ENCODE assay signal across 1 cellular context in the genomic region with DNA sequence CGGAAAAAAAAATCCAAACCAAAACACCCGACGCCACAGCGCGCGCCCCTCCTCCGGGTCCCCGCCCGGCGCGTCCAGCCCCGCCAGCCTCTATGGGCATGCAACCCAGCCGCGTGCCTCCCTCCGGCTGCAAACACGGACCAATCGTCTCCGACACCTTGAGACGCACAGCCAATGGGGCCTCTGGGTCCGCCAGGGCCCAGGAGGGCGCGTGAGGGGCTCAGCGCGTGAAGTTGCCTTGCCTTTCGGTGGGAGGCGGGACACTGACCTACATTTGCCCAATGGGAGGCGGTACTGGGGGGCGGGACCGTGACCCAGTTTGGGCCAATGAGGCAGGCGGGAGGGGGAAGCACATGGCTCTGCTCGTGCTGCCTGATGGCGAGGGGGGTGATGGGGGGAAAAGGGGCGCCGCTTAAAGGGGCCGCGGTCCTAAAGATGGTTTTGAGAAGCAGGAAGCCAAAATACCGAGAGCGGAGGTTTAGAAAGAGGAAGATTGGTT.
TF ChIP-seq lines count a peak whose summit lies in the region.

No MANE protein-coding gene starts in this region.

TF ChIP-seq in HepG2, 621 proteins besides CTCF, POLR2A, EP300 and RAD21 (continued from another document and continues in another):
- TF ChIP-seq RFXANK (CRISPR knock-in tag; IDR thresholded peaks at IDR 0.05) (peak; percentile 74), SP140L (CRISPR knock-in tag; IDR thresholded peaks at IDR 0.05; ENCODE audit: borderline replicate concordance) (no peak), ETV5 (CRISPR knock-in tag; IDR thresholded peaks at IDR 0.05; ENCODE audit: borderline replicate concordance) (peak; percentile 32; the same call in 1 of the 2 replicates), U2AF1 (optimal IDR thresholded peaks at IDR 0.05; ENCODE audit: low read depth, low read length) (peak; percentile 24), ZBTB1 (CRISPR knock-in tag; IDR thresholded peaks at IDR 0.05; ENCODE audit: borderline replicate concordance) (no peak), ZNF775 (CRISPR knock-in tag; IDR thresholded peaks at IDR 0.05; ENCODE audit: borderline replicate concordance) (peak; percentile 55; the same call in 1 of the 2 replicates), MAZ (IDR thresholded peaks at IDR 0.05; ENCODE audit: borderline replicate concordance, low read depth, low read length) (peak; percentile 74; the same call in 1 of the 2 replicates), MAZ (CRISPR knock-in tag; IDR thresholded peaks at IDR 0.05; ENCODE audit: low read depth) (peak; percentile 87), ZNF780A (CRISPR knock-in tag; IDR thresholded peaks at IDR 0.05) (0 out of 2 replicates have a peak, but pooled peaks have one; percentile 62), ZNF329 (CRISPR knock-in tag; IDR thresholded peaks at IDR 0.05; ENCODE audit: low read depth) (no peak), ZKSCAN1 (IDR thresholded peaks at IDR 0.05; ENCODE audit: low read length) (no peak), HOXA7 (CRISPR knock-in tag; IDR thresholded peaks at IDR 0.05) (no peak), NBN (conservative IDR thresholded peaks at IDR 0.05) (no peak), ATF7-NPFF (CRISPR knock-in tag; IDR thresholded peaks at IDR 0.05; ENCODE audit: low read depth) (peak; percentile 96; the same call in 1 of the 2 replicates), MED8 (CRISPR knock-in tag; IDR thresholded peaks at IDR 0.05; ENCODE audit: insufficient replicate concordance) (peak; percentile 40), PRMT3 (CRISPR knock-in tag; IDR thresholded peaks at IDR 0.05; ENCODE audit: borderline replicate concordance, low read depth) (no peak), MXD4 (CRISPR knock-in tag; IDR thresholded peaks at IDR 0.05) (peak; percentile 82), SUZ12 (IDR thresholded peaks at IDR 0.05; ENCODE audit: low read depth, low read length) (no peak), ZBTB8A (CRISPR knock-in tag; IDR thresholded peaks at IDR 0.05; ENCODE audit: borderline replicate concordance, low read depth) (peak; percentile 97), KLF15 (CRISPR knock-in tag; IDR thresholded peaks at IDR 0.05; ENCODE audit: borderline replicate concordance) (no peak; the same call in 1 of the 2 replicates), POLR2AphosphoS5 (IDR thresholded peaks at IDR 0.05; ENCODE audit: low read depth, low read length) (no peak; the same call in 1 of the 2 replicates), GATAD1 (CRISPR knock-in tag; IDR thresholded peaks at IDR 0.05) (peak; percentile 71; the same call in 1 of the 2 replicates), HNRNPK (IDR thresholded peaks at IDR 0.05; ENCODE audit: low read depth, low read length, poor library complexity, severe bottlenecking) (no peak), FOXC1 (CRISPR knock-in tag; IDR thresholded peaks at IDR 0.05; ENCODE audit: borderline replicate concordance) (no peak; the same call in 1 of the 2 replicates), TEAD2 (CRISPR knock-in tag; IDR thresholded peaks at IDR 0.05) (no peak), ZNF124 (CRISPR knock-in tag; IDR thresholded peaks at IDR 0.05) (no peak), FOXO1 (CRISPR knock-in tag; IDR thresholded peaks at IDR 0.05) (no peak), AHR (CRISPR knock-in tag; IDR thresholded peaks at IDR 0.05) (no peak), HOXA5 (CRISPR knock-in tag; IDR thresholded peaks at IDR 0.05) (0 out of 2 replicates have a peak, but pooled peaks have one; percentile 52), ZSCAN30 (CRISPR knock-in tag; IDR thresholded peaks at IDR 0.05) (no peak; the same call in 1 of the 2 replicates)
- TF ChIP-seq, protein P1, sequence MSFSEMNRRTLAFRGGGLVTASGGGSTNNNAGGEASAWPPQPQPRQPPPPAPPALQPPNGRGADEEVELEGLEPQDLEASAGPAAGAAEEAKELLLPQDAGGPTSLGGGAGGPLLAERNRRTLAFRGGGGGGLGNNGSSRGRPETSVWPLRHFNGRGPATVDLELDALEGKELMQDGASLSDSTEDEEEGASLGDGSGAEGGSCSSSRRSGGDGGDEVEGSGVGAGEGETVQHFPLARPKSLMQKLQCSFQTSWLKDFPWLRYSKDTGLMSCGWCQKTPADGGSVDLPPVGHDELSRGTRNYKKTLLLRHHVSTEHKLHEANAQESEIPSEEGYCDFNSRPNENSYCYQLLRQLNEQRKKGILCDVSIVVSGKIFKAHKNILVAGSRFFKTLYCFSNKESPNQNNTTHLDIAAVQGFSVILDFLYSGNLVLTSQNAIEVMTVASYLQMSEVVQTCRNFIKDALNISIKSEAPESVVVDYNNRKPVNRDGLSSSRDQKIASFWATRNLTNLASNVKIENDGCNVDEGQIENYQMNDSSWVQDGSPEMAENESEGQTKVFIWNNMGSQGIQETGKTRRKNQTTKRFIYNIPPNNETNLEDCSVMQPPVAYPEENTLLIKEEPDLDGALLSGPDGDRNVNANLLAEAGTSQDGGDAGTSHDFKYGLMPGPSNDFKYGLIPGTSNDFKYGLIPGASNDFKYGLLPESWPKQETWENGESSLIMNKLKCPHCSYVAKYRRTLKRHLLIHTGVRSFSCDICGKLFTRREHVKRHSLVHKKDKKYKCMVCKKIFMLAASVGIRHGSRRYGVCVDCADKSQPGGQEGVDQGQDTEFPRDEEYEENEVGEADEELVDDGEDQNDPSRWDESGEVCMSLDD (CRISPR knock-in tag; IDR thresholded peaks at IDR 0.05; ENCODE audit: borderline replicate concordance), result no peak
- TF ChIP-seq, protein P2, sequence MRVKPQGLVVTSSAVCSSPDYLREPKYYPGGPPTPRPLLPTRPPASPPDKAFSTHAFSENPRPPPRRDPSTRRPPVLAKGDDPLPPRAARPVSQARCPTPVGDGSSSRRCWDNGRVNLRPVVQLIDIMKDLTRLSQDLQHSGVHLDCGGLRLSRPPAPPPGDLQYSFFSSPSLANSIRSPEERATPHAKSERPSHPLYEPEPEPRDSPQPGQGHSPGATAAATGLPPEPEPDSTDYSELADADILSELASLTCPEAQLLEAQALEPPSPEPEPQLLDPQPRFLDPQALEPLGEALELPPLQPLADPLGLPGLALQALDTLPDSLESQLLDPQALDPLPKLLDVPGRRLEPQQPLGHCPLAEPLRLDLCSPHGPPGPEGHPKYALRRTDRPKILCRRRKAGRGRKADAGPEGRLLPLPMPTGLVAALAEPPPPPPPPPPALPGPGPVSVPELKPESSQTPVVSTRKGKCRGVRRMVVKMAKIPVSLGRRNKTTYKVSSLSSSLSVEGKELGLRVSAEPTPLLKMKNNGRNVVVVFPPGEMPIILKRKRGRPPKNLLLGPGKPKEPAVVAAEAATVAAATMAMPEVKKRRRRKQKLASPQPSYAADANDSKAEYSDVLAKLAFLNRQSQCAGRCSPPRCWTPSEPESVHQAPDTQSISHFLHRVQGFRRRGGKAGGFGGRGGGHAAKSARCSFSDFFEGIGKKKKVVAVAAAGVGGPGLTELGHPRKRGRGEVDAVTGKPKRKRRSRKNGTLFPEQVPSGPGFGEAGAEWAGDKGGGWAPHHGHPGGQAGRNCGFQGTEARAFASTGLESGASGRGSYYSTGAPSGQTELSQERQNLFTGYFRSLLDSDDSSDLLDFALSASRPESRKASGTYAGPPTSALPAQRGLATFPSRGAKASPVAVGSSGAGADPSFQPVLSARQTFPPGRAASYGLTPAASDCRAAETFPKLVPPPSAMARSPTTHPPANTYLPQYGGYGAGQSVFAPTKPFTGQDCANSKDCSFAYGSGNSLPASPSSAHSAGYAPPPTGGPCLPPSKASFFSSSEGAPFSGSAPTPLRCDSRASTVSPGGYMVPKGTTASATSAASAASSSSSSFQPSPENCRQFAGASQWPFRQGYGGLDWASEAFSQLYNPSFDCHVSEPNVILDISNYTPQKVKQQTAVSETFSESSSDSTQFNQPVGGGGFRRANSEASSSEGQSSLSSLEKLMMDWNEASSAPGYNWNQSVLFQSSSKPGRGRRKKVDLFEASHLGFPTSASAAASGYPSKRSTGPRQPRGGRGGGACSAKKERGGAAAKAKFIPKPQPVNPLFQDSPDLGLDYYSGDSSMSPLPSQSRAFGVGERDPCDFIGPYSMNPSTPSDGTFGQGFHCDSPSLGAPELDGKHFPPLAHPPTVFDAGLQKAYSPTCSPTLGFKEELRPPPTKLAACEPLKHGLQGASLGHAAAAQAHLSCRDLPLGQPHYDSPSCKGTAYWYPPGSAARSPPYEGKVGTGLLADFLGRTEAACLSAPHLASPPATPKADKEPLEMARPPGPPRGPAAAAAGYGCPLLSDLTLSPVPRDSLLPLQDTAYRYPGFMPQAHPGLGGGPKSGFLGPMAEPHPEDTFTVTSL (CRISPR knock-in tag; IDR thresholded peaks at IDR 0.05; ENCODE audit: borderline replicate concordance), result no peak
- TF ChIP-seq, protein P3, sequence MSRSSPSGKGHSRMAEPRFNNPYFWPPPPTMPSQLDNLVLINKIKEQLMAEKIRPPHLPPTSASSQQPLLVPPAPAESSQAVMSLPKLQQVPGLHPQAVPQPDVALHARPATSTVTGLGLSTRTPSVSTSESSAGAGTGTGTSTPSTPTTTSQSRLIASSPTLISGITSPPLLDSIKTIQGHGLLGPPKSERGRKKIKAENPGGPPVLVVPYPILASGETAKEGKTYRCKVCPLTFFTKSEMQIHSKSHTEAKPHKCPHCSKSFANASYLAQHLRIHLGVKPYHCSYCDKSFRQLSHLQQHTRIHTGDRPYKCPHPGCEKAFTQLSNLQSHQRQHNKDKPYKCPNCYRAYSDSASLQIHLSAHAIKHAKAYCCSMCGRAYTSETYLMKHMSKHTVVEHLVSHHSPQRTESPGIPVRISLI (CRISPR knock-in tag; IDR thresholded peaks at IDR 0.05; ENCODE audit: borderline replicate concordance), result peak; percentile 86; the same call in 1 of the 2 replicates
- TF ChIP-seq, protein P4, sequence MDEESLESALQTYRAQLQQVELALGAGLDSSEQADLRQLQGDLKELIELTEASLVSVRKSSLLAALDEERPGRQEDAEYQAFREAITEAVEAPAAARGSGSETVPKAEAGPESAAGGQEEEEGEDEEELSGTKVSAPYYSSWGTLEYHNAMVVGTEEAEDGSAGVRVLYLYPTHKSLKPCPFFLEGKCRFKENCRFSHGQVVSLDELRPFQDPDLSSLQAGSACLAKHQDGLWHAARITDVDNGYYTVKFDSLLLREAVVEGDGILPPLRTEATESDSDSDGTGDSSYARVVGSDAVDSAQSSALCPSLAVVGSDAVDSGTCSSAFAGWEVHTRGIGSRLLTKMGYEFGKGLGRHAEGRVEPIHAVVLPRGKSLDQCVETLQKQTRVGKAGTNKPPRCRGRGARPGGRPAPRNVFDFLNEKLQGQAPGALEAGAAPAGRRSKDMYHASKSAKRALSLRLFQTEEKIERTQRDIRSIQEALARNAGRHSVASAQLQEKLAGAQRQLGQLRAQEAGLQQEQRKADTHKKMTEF (CRISPR knock-in tag; IDR thresholded peaks at IDR 0.05), result peak; percentile 91
- TF ChIP-seq, protein P5, sequence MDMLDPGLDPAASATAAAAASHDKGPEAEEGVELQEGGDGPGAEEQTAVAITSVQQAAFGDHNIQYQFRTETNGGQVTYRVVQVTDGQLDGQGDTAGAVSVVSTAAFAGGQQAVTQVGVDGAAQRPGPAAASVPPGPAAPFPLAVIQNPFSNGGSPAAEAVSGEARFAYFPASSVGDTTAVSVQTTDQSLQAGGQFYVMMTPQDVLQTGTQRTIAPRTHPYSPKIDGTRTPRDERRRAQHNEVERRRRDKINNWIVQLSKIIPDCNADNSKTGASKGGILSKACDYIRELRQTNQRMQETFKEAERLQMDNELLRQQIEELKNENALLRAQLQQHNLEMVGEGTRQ (IDR thresholded peaks at IDR 0.05; ENCODE audit: low read depth, low read length), result peak; percentile 51
- TF ChIP-seq, protein P5 (CRISPR knock-in tag; IDR thresholded peaks at IDR 0.05; ENCODE audit: borderline replicate concordance), result peak; percentile 65; the same call in 1 of the 2 replicates
- TF ChIP-seq, protein P6, sequence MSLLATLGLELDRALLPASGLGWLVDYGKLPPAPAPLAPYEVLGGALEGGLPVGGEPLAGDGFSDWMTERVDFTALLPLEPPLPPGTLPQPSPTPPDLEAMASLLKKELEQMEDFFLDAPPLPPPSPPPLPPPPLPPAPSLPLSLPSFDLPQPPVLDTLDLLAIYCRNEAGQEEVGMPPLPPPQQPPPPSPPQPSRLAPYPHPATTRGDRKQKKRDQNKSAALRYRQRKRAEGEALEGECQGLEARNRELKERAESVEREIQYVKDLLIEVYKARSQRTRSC (CRISPR knock-in tag; IDR thresholded peaks at IDR 0.05; ENCODE audit: low read depth), result peak; percentile 86
- TF ChIP-seq, protein P7, sequence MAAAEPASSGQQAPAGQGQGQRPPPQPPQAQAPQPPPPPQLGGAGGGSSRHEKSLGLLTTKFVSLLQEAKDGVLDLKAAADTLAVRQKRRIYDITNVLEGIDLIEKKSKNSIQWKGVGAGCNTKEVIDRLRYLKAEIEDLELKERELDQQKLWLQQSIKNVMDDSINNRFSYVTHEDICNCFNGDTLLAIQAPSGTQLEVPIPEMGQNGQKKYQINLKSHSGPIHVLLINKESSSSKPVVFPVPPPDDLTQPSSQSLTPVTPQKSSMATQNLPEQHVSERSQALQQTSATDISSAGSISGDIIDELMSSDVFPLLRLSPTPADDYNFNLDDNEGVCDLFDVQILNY (CRISPR knock-in tag; conservative IDR thresholded peaks at IDR 0.05), result no peak; the same call in 1 of the 2 replicates
- TF ChIP-seq, protein P8, sequence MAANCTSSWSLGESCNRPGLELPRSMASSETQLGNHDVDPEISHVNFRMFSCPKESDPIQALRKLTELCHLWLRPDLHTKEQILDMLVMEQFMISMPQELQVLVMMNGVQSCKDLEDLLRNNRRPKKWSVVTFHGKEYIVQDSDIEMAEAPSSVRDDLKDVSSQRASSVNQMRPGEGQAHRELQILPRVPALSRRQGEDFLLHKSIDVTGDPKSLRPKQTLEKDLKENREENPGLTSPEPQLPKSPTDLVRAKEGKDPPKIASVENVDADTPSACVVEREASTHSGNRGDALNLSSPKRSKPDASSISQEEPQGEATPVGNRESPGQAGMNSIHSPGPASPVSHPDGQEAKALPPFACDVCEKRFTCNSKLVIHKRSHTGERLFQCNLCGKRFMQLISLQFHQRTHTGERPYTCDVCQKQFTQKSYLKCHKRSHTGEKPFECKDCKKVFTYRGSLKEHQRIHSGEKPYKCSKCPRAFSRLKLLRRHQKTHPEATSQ (CRISPR knock-in tag; IDR thresholded peaks at IDR 0.05; ENCODE audit: borderline replicate concordance), result peak; percentile 53; the same call in 1 of the 2 replicates
- TF ChIP-seq, protein P9, sequence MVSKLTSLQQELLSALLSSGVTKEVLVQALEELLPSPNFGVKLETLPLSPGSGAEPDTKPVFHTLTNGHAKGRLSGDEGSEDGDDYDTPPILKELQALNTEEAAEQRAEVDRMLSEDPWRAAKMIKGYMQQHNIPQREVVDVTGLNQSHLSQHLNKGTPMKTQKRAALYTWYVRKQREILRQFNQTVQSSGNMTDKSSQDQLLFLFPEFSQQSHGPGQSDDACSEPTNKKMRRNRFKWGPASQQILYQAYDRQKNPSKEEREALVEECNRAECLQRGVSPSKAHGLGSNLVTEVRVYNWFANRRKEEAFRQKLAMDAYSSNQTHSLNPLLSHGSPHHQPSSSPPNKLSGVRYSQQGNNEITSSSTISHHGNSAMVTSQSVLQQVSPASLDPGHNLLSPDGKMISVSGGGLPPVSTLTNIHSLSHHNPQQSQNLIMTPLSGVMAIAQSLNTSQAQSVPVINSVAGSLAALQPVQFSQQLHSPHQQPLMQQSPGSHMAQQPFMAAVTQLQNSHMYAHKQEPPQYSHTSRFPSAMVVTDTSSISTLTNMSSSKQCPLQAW (CRISPR knock-in tag; IDR thresholded peaks at IDR 0.05), result peak; percentile 92
